ENCODE assay signal across 9 cellular contexts in the genomic region with DNA sequence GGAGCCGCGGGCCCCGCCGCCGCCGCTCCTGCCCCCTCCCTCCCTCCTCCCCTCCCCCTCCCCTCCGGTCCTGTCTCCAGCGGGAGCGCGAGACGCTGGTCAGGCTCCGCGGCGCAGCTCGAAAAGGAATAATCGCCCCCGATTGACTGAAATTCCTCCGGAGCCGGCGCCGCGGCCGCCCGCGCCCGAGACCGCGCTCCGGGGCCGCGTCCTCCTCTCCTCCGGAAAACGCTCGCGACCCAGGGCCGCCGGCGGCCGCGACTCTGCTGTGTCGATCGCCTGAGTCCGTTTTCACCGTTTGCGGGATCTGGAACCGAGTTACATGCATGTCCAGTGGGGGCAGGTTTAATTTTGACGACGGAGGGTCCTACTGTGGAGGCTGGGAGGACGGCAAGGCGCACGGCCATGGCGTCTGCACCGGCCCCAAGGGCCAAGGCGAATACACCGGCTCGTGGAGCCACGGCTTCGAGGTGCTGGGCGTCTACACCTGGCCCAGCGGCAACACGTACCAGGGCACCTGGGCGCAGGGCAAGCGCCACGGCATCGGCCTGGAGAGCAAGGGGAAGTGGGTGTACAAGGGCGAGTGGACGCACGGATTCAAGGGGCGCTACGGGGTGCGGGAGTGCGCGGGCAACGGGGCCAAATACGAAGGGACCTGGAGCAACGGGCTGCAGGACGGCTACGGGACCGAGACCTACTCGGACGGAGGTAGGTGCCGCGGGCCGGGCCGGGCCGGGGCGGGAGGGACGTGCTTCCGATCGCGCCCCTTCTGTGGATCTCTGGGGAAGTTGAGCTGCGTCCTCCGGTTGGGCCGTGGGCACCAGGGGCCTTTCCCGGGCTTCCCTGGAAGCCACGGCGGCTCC.
A peak's percentile ranks its signal among the peaks of the same experiment; 100 is the strongest.
DNase-seq lines count a peak whose midpoint lies in the region; ATAC-seq and FAIRE-seq lines count a peak whose summit lies in the region.
"Had no signal": no experiment of that assay in that cellular context is flagged by ENCODE, and none has a peak within 500 bp of the region (broad histone marks: within the 10 kb centered on the region; RNA-seq: fewer than 3 reads in every experiment).

No MANE protein-coding gene starts in this region.

- peak; percentile 8 for DNase-seq in NCI-H146 (lab: John Stamatoyannopoulos, UW)
- no peak for DNase-seq in NCI-H146 treated with DMSO at 0.1 percent for 48 hours (lab: John Stamatoyannopoulos, UW; ENCODE audit: unreplicated experiment)
- DNase-seq in HTR-8/SVneo (ENCODE audit: insufficient read length, low spot score) = peak; percentile 38
- no peak for DNase-seq in NCI-H1694 treated with DMSO at 0.1 percent for 48 hours (lab: John Stamatoyannopoulos, UW)
- no peak for DNase-seq in activated gamma-delta T cell (lab: John Stamatoyannopoulos, UW)
- DNase-seq: activated CD4-positive, CD25-positive, alpha-beta regulatory T cell had no signal

- peak overlapping the region; percentile 51 for H2AFZ ChIP-seq in neuron (ENCODE audit: low read depth, low read length)

- ATAC-seq in HG03354 (IDR thresholded peaks at IDR 0.05; ENCODE audit: poor library complexity, severe bottlenecking, unreplicated experiment) = no peak

- peaks cover 63% of the 10 kb centered on the region for H3K27me3 ChIP-seq in neuron (ENCODE audit: insufficient read depth, low read length)

- H3K9me3 ChIP-seq in neuron (ENCODE audit: low read length) = no peaks in the 10 kb centered on the region

- H3K4me3 ChIP-seq in neuron (ENCODE audit: low read length) = peak overlapping the region; percentile 53

- H3K4me1 ChIP-seq in neuron (ENCODE audit: insufficient read depth, low read length) = peaks cover 21% of the 10 kb centered on the region

- no peaks in the 10 kb centered on the region for H3K36me3 ChIP-seq in neuron (ENCODE audit: insufficient read depth, low read length)

- FAIRE-seq in HTR-8/SVneo (lab: Jason Lieb, UNC) = peak; percentile 65

- H3K27ac ChIP-seq in cingulate gyrus (ENCODE audit: low read depth, low read length) = peak overlapping the region; percentile 81

Comparison
In these comparisons a context has a peak if more than half of its experiments do, and no peak if none do; other contexts are left out.
1. DNase-seq: peak in NCI-H146 (single experiment) and HTR-8/SVneo (single experiment); none in NCI-H146 treated with DMSO at 0.1 percent for 48 hours (single experiment), NCI-H1694 treated with DMSO at 0.1 percent for 48 hours (single experiment) and activated gamma-delta T cell (single experiment).